In the genomic region with DNA sequence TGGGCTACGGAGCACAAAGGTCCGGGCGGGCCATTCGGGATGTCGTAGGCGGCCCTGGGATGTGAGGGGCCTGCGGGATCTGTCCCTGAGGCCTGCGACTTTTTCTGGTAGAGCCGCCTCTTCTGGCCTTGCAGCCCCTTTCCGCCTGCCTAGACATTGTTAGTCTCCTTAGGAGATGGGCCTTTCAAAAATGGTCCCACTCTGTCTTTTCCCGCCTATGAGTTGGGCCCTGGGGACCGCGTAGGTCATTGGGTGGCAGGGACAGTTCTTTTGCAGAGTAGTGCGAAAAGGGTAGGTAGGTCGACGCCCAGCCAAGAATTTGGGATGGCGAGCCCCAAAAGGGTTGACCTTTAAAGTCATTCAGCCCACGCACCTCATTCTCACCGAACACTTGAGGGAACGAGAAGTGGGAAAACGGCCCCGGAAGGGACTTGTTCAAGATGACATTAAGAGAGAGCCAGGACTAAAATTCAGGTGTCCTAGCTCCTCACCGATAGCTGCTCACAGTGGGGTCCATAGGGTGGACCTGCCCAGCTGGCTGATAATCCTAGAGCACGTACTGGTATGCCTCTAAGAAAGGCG, we compare ENCODE assay signal across 9 cellular contexts. TPM values are rescaled to one million over a fixed set of nuclear protein-coding genes. Genes with fewer than 3 reads are reported as not detected.
DNase-seq lines count a peak whose midpoint lies in the region; ATAC-seq and TF ChIP-seq lines count a peak whose summit lies in the region.
"Had no signal": no experiment of that assay in that cellular context is flagged by ENCODE, and none has a peak within 500 bp of the region (broad histone marks: within the 10 kb centered on the region; RNA-seq: fewer than 3 reads in every experiment).

No MANE protein-coding gene starts in this region.

- in situ Hi-C loops in astrocyte of the cerebellum (cut with HindIII; ENCODE audit: low sequenced_read_pairs), result no loop called here

- TF ChIP-seq POLR2A in right lobe of liver (IDR thresholded peaks at IDR 0.05) (no peak), thyroid gland (IDR thresholded peaks at IDR 0.05) (no peak), GM18505 (IDR thresholded peaks at IDR 0.05; ENCODE audit: borderline replicate concordance, extremely low read depth, insufficient read depth, insufficient read length) (no peak)

- whole genome bisulfite sequencing in right lobe of liver (ENCODE audit: insufficient coverage, low coverage, low lambda C conversion rate, missing lambda C conversion rate), result 49% methylated on average over 7 of the region's 25 CpGs
- 42 to 44% methylated on average over 15 to 16 of the region's 25 CpGs for WGBS in thyroid gland, 2 donors

- H3K4me3 Mint-ChIP-seq in activated T-cell treated with anti-CD3 and anti-CD28 coated beads, Interleukin-2, amount 50 U/mL, for 24 hours, result peak overlapping the region; percentile 83

- H3K4me1 ChIP-seq in right lobe of liver (peaks cover 0 to 12% (median 5%) of the 10 kb centered on the region in 4 donors), thyroid gland (peaks cover 17 to 18% of the 10 kb centered on the region in 2 donors)

- H3K9me3 ChIP-seq in right lobe of liver, result no peaks in the 10 kb centered on the region
- no peaks in the 10 kb centered on the region for H3K9me3 ChIP-seq in thyroid gland

- intact Hi-C loops in right lobe of liver (cut with DNase I), result no loop called here
- intact Hi-C loops in thyroid gland (cut with DNase I), result no loop called here

- no peak for TF ChIP-seq CTCF in astrocyte of the cerebellum (IDR thresholded peaks at IDR 0.05; ENCODE audit: low read depth, low read length, missing control alignments)
- TF ChIP-seq CTCF in right lobe of liver (IDR thresholded peaks at IDR 0.05), result no peak
- TF ChIP-seq CTCF in thyroid gland (IDR thresholded peaks at IDR 0.05), result no peak

- H3K4me3 ChIP-seq in astrocyte of the cerebellum (ENCODE audit: low read depth, low read length), result peak overlapping the region; percentile 82
- H3K4me3 ChIP-seq in right lobe of liver, result peak overlapping the region; percentile 73 to 100 (median 83)
- H3K4me3 ChIP-seq in thyroid gland (replicated peaks in 1 of 3), result peak overlapping the region; percentile 45 to 96 (median 76)

- H3K9me3 Mint-ChIP-seq in activated T-cell treated with anti-CD3 and anti-CD28 coated beads, Interleukin-2, amount 50 U/mL, for 24 hours, result no peaks in the 10 kb centered on the region

- H3K36me3 Mint-ChIP-seq in activated T-cell treated with anti-CD3 and anti-CD28 coated beads, Interleukin-2, amount 50 U/mL, for 24 hours (ENCODE audit: low read depth), result peaks cover 54% of the 10 kb centered on the region

- H3K27ac Mint-ChIP-seq in activated T-cell treated with anti-CD3 and anti-CD28 coated beads, Interleukin-2, amount 50 U/mL, for 24 hours, result peak overlapping the region; percentile 82

- ATAC-seq in right lobe of liver, result no peak
- no peak for ATAC-seq in GM18861 (IDR thresholded peaks at IDR 0.05; ENCODE audit: unreplicated experiment)
- no peak for ATAC-seq in GM18505 (IDR thresholded peaks at IDR 0.05; ENCODE audit: unreplicated experiment)

- peaks cover 36% of the 10 kb centered on the region for H3K4me1 Mint-ChIP-seq in activated T-cell treated with anti-CD3 and anti-CD28 coated beads, Interleukin-2, amount 50 U/mL, for 24 hours (ENCODE audit: low read depth)

- H3K27me3 ChIP-seq in right lobe of liver (no peaks in the 10 kb centered on the region), thyroid gland (no peaks in the 10 kb centered on the region)

- H3K27ac ChIP-seq in right lobe of liver, result peak overlapping the region in 1 of 3 donors; percentile 24
- H3K27ac ChIP-seq in thyroid gland, result peak overlapping the region in 2 of 3 donors; percentile 73 to 76

- H3K36me3 ChIP-seq in right lobe of liver (peaks cover 0 to 3% (median 0%) of the 10 kb centered on the region in 4 donors), thyroid gland (peaks cover 6 to 14% of the 10 kb centered on the region in 2 donors)

- no peaks in the 10 kb centered on the region for H3K27me3 Mint-ChIP-seq in activated T-cell treated with anti-CD3 and anti-CD28 coated beads, Interleukin-2, amount 50 U/mL, for 24 hours

- no peak for DNase-seq in activated T-cell treated with anti-CD3 and anti-CD28 coated beads, Interleukin-2, amount 50 U/mL, for 24 hours
- DNase-seq in activated T-cell treated with anti-CD3 and anti-CD28 coated beads, Interleukin-2, amount 50 U/mL, for 48 hours, result no peak
- DNase-seq in astrocyte of the cerebellum (ENCODE audit: low read depth), result no peak
- no peak for DNase-seq in right lobe of liver
- no peak for DNase-seq in thyroid gland
- no peak for DNase-seq in NCI-H2227 (lab: John Stamatoyannopoulos, UW; ENCODE audit: unreplicated experiment)

RNA-seq across cellular contexts. Expression of a gene that starts 0.8 kb away (rescaled TPM):
- total RNA-seq in right lobe of liver, result 10 to 100 TPM; 23.2 to 35.3 (median 24.7) TPM
- 100 to 1,000 TPM in 1 of 4 donors, 10 to 100 TPM in 3; 62.3 to 130 (median 76.1) TPM for total RNA-seq in thyroid gland

RNA-seq across cellular contexts. Expression of a gene that starts 12.6 kb away (rescaled TPM):
- 100 to 1,000 TPM; 144 to 385 (median 177) TPM for total RNA-seq in right lobe of liver
- total RNA-seq in thyroid gland, result 100 to 1,000 TPM; 210 to 787 (median 471) TPM

RNA-seq across cellular contexts. Expression of a gene that starts 48.2 kb away (rescaled TPM):
- total RNA-seq in right lobe of liver, result 1 to 10 TPM; 3.6 to 7.5 (median 4.6) TPM
- total RNA-seq in thyroid gland, result 10 to 100 TPM; 27.6 to 46.4 (median 34.5) TPM

RNA-seq across cellular contexts. Expression of a gene that starts 48.7 kb away (rescaled TPM):
- total RNA-seq in right lobe of liver (under 1 TPM in 1 of 6 experiments, not detected in 5; 0.12 TPM), thyroid gland (1 to 10 TPM in 3 of 4 donors, under 1 TPM in 1; 0.54 to 4.0 (median 3.8) TPM)
- total RNA-seq: dermis microvascular lymphatic vessel endothelial cell had no signal
